In the genomic region with DNA sequence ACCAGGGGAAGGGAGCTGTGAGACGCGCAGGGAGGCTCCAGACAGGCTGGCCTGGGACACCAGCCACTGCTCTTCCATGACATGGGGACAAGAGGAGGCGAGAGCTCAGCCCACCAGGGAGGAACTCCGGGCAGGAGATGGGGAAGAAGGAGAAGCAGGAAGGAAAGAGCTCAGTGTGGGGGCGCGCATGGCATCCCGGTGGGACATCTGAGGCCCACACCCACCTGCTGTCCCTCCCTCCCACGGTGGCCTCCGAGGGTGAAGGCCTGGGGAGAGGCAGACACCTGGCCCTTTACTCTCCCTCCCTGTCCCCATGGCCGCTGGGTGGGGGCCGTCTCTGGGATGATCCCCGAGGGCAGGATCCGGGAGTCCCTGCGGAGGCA, we compare ENCODE assay signal across 6 cellular contexts. TPM values are rescaled to one million over a fixed set of nuclear protein-coding genes. Genes with fewer than 3 reads are reported as not detected.
A peak's percentile ranks its signal among the peaks of the same experiment; 100 is the strongest.
DNase-seq lines count a peak whose midpoint lies in the region; TF ChIP-seq lines count a peak whose summit lies in the region.
"Not testable (repeated sequence)": the region's sequence is repeated elsewhere in the genome, so short reads cannot be mapped to it uniquely, and the experiment has no call there.

No MANE protein-coding gene starts in this region.

- peak overlapping the region; percentile 84 for H3K4me3 Mint-ChIP-seq in Caco-2 (ENCODE audit: unreplicated experiment)
- peak overlapping the region; percentile 74 for H3K4me3 Mint-ChIP-seq in activated T-helper 1 cell treated with anti-CD3 and anti-CD28 coated beads, Interleukin-12 subunit alpha, Interleukin-12 subunit beta, Interleukin-2, Interleukin-4 antibody, amounts not matched to agents 30 ng/mL and 10 ng/mL and 1 ng/mL, durations not matched to agents 14 hours and 24 hours and 36 hours
- peak overlapping the region; percentile 67 for H3K4me3 Mint-ChIP-seq in stimulated activated naive CD8-positive, alpha-beta T cell treated with anti-CD3 and anti-CD28 coated beads, Interleukin-15, Interleukin-2, amounts not matched to agents 100 ng/mL and 50 ng/mL, for 24 hours

- not testable (repeated sequence) for H3K36me3 ChIP-seq in Caco-2 (ENCODE audit: control insufficient read depth, insufficient read depth, low read length); mucosa of stomach (ENCODE audit: control insufficient read depth, insufficient read depth, low read length)

- H3K9ac ChIP-seq in mucosa of stomach (ENCODE audit: low read length), result not testable (repeated sequence)

- not testable (repeated sequence) for H3K27me3 Mint-ChIP-seq in Caco-2 (ENCODE audit: insufficient read depth, unreplicated experiment); activated T-helper 1 cell treated with anti-CD3 and anti-CD28 coated beads, Interleukin-12 subunit alpha, Interleukin-12 subunit beta, Interleukin-2, Interleukin-4 antibody, amounts not matched to agents 30 ng/mL and 10 ng/mL and 1 ng/mL, durations not matched to agents 14 hours and 24 hours and 36 hours (ENCODE audit: insufficient read depth); stimulated activated naive CD8-positive, alpha-beta T cell treated with anti-CD3 and anti-CD28 coated beads, Interleukin-15, Interleukin-2, amounts not matched to agents 100 ng/mL and 50 ng/mL, for 24 hours

- peak overlapping the region; percentile 63 for H3K27ac Mint-ChIP-seq in Caco-2 (ENCODE audit: unreplicated experiment)
- H3K27ac Mint-ChIP-seq in activated T-helper 1 cell treated with anti-CD3 and anti-CD28 coated beads, Interleukin-12 subunit alpha, Interleukin-12 subunit beta, Interleukin-2, Interleukin-4 antibody, amounts not matched to agents 30 ng/mL and 10 ng/mL and 1 ng/mL, durations not matched to agents 14 hours and 24 hours and 36 hours, result peak overlapping the region; percentile 81
- peak overlapping the region; percentile 78 for H3K27ac Mint-ChIP-seq in stimulated activated naive CD8-positive, alpha-beta T cell treated with anti-CD3 and anti-CD28 coated beads, Interleukin-15, Interleukin-2, amounts not matched to agents 100 ng/mL and 50 ng/mL, for 24 hours

- not testable (repeated sequence) for H3K9me3 Mint-ChIP-seq in Caco-2 (ENCODE audit: unreplicated experiment); activated T-helper 1 cell treated with anti-CD3 and anti-CD28 coated beads, Interleukin-12 subunit alpha, Interleukin-12 subunit beta, Interleukin-2, Interleukin-4 antibody, amounts not matched to agents 30 ng/mL and 10 ng/mL and 1 ng/mL, durations not matched to agents 14 hours and 24 hours and 36 hours; stimulated activated naive CD8-positive, alpha-beta T cell treated with anti-CD3 and anti-CD28 coated beads, Interleukin-15, Interleukin-2, amounts not matched to agents 100 ng/mL and 50 ng/mL, for 24 hours

- H3K9me3 ChIP-seq in Caco-2; mucosa of stomach (ENCODE audit: control insufficient read depth, low read length): not testable (repeated sequence)

- CTCF ChIA-PET in Caco-2 (lab: Charles Lee), result not testable (repeated sequence)

- H3K4me1 Mint-ChIP-seq in Caco-2 (ENCODE audit: low read depth, unreplicated experiment), result peaks cover 16% of the 10 kb centered on the region
- peaks cover 31% of the 10 kb centered on the region for H3K4me1 Mint-ChIP-seq in activated T-helper 1 cell treated with anti-CD3 and anti-CD28 coated beads, Interleukin-12 subunit alpha, Interleukin-12 subunit beta, Interleukin-2, Interleukin-4 antibody, amounts not matched to agents 30 ng/mL and 10 ng/mL and 1 ng/mL, durations not matched to agents 14 hours and 24 hours and 36 hours (ENCODE audit: low read depth)
- peaks cover 49% of the 10 kb centered on the region for H3K4me1 Mint-ChIP-seq in stimulated activated naive CD8-positive, alpha-beta T cell treated with anti-CD3 and anti-CD28 coated beads, Interleukin-15, Interleukin-2, amounts not matched to agents 100 ng/mL and 50 ng/mL, for 24 hours (ENCODE audit: low read depth)

- POLR2A ChIA-PET in Caco-2 (lab: Charles Lee), result not testable (repeated sequence)

- intact Hi-C loops in Caco-2 (cut with micrococcal nuclease; ENCODE audit: unreplicated experiment), result loop anchor here (10.0 kb wide), 1 partner anchor 75 kb away; no protein-coding TSS in a partner anchor
- intact Hi-C loops in activated T-helper 1 cell treated with anti-CD3 and anti-CD28 coated beads, Interleukin-12 subunit alpha, Interleukin-12 subunit beta, Interleukin-2, Interleukin-4 antibody, amounts not matched to agents 30 ng/mL and 10 ng/mL and 1 ng/mL, durations not matched to agents 14 hours and 24 hours and 36 hours (cut with micrococcal nuclease), result loop anchor here (2.0 to 5.0 kb wide), 2 partner anchors 25 to 37 kb away; a partner anchor contains a TSS

- not testable (repeated sequence) for BruUV-seq in Caco-2 (replicated peaks; lab: Mats Ljungman, UMichigan)

- not testable (repeated sequence) for DNase-seq in Caco-2; LNCaP clone FGC (ENCODE audit: low read depth); activated T-helper 1 cell treated with anti-CD3 and anti-CD28 coated beads, Interleukin-12 subunit alpha, Interleukin-12 subunit beta, Interleukin-2, Interleukin-4 antibody, amounts not matched to agents 30 ng/mL and 10 ng/mL and 1 ng/mL, durations not matched to agents 14 hours and 24 hours and 36 hours (ENCODE audit: low spot score); epithelial cell of proximal tubule (ENCODE audit: low read depth)

- not testable (repeated sequence) for H3K36me3 Mint-ChIP-seq in Caco-2 (ENCODE audit: insufficient read depth, unreplicated experiment); activated T-helper 1 cell treated with anti-CD3 and anti-CD28 coated beads, Interleukin-12 subunit alpha, Interleukin-12 subunit beta, Interleukin-2, Interleukin-4 antibody, amounts not matched to agents 30 ng/mL and 10 ng/mL and 1 ng/mL, durations not matched to agents 14 hours and 24 hours and 36 hours (ENCODE audit: low read depth)
- peaks cover 12% of the 10 kb centered on the region for H3K36me3 Mint-ChIP-seq in stimulated activated naive CD8-positive, alpha-beta T cell treated with anti-CD3 and anti-CD28 coated beads, Interleukin-15, Interleukin-2, amounts not matched to agents 100 ng/mL and 50 ng/mL, for 24 hours (ENCODE audit: low read depth)

- TF ChIP-seq CTCF in Caco-2 (IDR thresholded peaks at IDR 0.05; ENCODE audit: insufficient read depth in 1 of 2, low read depth in 1 of 2, low read length in 1 of 2, severe bottlenecking in 1 of 2, unreplicated experiment in 1 of 2); LNCaP clone FGC (IDR thresholded peaks at IDR 0.05; ENCODE audit: control insufficient read depth, extremely low read depth, insufficient read depth); epithelial cell of proximal tubule (conservative IDR thresholded peaks at IDR 0.05; ENCODE audit: low read depth, low read length): not testable (repeated sequence)

- not testable (repeated sequence) for H3K4me3 ChIP-seq in Caco-2 (ENCODE audit: low read depth, low read length)
- H3K4me3 ChIP-seq in LNCaP clone FGC (ENCODE audit: low read depth, low read length) (peak overlapping the region; percentile 63), epithelial cell of proximal tubule (ENCODE audit: low read depth, low read length) (peak overlapping the region; percentile 70), mucosa of stomach (ENCODE audit: low read length) (peak overlapping the region; percentile 25)

- not testable (repeated sequence) for H3K4me1 ChIP-seq in Caco-2; mucosa of stomach (ENCODE audit: control insufficient read depth, insufficient read depth, low read length)

- not testable (repeated sequence) for H3K27me3 ChIP-seq in Caco-2 (replicated peaks; ENCODE audit: control insufficient read depth, insufficient read depth, low read length); mucosa of stomach (ENCODE audit: control insufficient read depth, insufficient read depth, low read length)

RNA-seq across cellular contexts. Expression of a gene that starts 0.5 kb away (rescaled TPM):
- total RNA-seq in Caco-2 (2022), result 7.8 and 9.1 TPM in 2 replicates
- 19.0 and 21.6 TPM in 2 replicates for total RNA-seq in activated T-helper 1 cell treated with anti-CD3 and anti-CD28 coated beads, Interleukin-12 subunit alpha, Interleukin-12 subunit beta, Interleukin-2, Interleukin-4 antibody, amounts not matched to agents 30 ng/mL and 10 ng/mL and 1 ng/mL, durations not matched to agents 14 hours and 24 hours and 36 hours
- 1.7 and 8.5 TPM in 2 replicates for total RNA-seq in epithelial cell of proximal tubule

RNA-seq across cellular contexts. Expression of a gene that starts 19.2 kb away (rescaled TPM):
- 0.19 and 0.39 TPM in 2 replicates for total RNA-seq in Caco-2 (2022)
- total RNA-seq in activated T-helper 1 cell treated with anti-CD3 and anti-CD28 coated beads, Interleukin-12 subunit alpha, Interleukin-12 subunit beta, Interleukin-2, Interleukin-4 antibody, amounts not matched to agents 30 ng/mL and 10 ng/mL and 1 ng/mL, durations not matched to agents 14 hours and 24 hours and 36 hours, result 23.6 and 26.9 TPM in 2 replicates
- total RNA-seq in epithelial cell of proximal tubule, result 0.46 and 0.58 TPM in 2 replicates

RNA-seq across cellular contexts. Expression of a gene that starts 26.1 kb away (rescaled TPM):
- total RNA-seq in Caco-2 (2022), result 24.2 and 25.1 TPM in 2 replicates
- total RNA-seq in activated T-helper 1 cell treated with anti-CD3 and anti-CD28 coated beads, Interleukin-12 subunit alpha, Interleukin-12 subunit beta, Interleukin-2, Interleukin-4 antibody, amounts not matched to agents 30 ng/mL and 10 ng/mL and 1 ng/mL, durations not matched to agents 14 hours and 24 hours and 36 hours, result 71.5 and 73.2 TPM in 2 replicates
- 15.6 and 18.5 TPM in 2 replicates for total RNA-seq in epithelial cell of proximal tubule

RNA-seq across cellular contexts. Expression of a gene that starts 36.9 kb away (rescaled TPM):
- total RNA-seq in Caco-2 (2022), result 0.73 and 1.0 TPM in 2 replicates
- 53.7 and 56.7 TPM in 2 replicates for total RNA-seq in activated T-helper 1 cell treated with anti-CD3 and anti-CD28 coated beads, Interleukin-12 subunit alpha, Interleukin-12 subunit beta, Interleukin-2, Interleukin-4 antibody, amounts not matched to agents 30 ng/mL and 10 ng/mL and 1 ng/mL, durations not matched to agents 14 hours and 24 hours and 36 hours
- total RNA-seq in epithelial cell of proximal tubule, result 5.5 and 6.9 TPM in 2 replicates

RNA-seq across cellular contexts. Expression of a gene that starts 56.9 kb away (rescaled TPM):
- not detected in 2 replicates for total RNA-seq in Caco-2 (2022)
- 5.0 and 7.4 TPM in 2 replicates for total RNA-seq in activated T-helper 1 cell treated with anti-CD3 and anti-CD28 coated beads, Interleukin-12 subunit alpha, Interleukin-12 subunit beta, Interleukin-2, Interleukin-4 antibody, amounts not matched to agents 30 ng/mL and 10 ng/mL and 1 ng/mL, durations not matched to agents 14 hours and 24 hours and 36 hours
- total RNA-seq in epithelial cell of proximal tubule, result not detected in 2 replicates

Comparison
In these comparisons a context has a peak if more than half of its experiments do, and no peak if none do; other contexts are left out.
1. RNA of a gene that starts 19.2 kb away (total RNA-seq): 23.6 to 26.9 TPM in activated T-helper 1 cell treated with anti-CD3 and anti-CD28 coated beads, Interleukin-12 subunit alpha, Interleukin-12 subunit beta, Interleukin-2, Interleukin-4 antibody, amounts not matched to agents 30 ng/mL and 10 ng/mL and 1 ng/mL, durations not matched to agents 14 hours and 24 hours and 36 hours; 0.46 to 0.58 TPM in epithelial cell of proximal tubule and 0.19 to 0.39 TPM in Caco-2; every median in the first group is over 10 times any median in the second.
2. Peak in every context shown above with its lines, with median percentiles within 50 percentile points of each other: H3K27ac Mint-ChIP-seq and H3K4me3 Mint-ChIP-seq.